ENCODE assay signal across 1 cellular context in the genomic region with DNA sequence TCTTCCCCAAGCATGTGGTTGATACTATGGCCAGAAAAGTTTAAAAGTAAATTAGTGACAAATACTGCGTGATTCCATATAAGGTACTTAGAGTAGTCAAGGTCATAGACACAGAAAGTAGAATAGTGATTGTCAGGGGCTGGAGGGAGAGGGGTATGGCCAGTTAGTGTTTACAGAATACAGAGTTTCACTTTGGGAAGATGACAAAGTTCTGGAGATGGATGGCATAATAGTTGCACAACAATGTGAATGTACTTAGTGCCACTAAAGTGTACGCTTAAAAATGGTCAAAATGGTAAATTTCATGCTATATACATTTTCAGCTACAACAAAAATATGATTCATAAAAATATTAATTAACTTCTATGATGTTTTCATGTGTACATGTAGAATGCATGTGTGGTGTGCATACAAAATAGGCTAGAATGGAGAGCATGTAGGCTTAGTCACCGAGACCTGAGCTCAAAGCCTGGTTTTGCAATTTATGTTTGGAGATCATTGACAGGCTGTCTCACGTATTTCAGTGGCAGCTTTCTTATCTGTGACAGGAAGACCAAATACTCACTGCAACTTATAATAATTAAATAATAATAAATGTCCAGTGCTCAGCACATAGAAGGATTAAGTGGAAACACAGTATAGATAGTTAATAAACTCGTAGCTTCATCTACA.
TF ChIP-seq lines count a peak whose summit lies in the region.

No MANE protein-coding gene starts in this region.

TF ChIP-seq in HepG2, 621 proteins besides CTCF, POLR2A, EP300 and RAD21 (continued from another document and continues in another):
- TF ChIP-seq, protein P1, sequence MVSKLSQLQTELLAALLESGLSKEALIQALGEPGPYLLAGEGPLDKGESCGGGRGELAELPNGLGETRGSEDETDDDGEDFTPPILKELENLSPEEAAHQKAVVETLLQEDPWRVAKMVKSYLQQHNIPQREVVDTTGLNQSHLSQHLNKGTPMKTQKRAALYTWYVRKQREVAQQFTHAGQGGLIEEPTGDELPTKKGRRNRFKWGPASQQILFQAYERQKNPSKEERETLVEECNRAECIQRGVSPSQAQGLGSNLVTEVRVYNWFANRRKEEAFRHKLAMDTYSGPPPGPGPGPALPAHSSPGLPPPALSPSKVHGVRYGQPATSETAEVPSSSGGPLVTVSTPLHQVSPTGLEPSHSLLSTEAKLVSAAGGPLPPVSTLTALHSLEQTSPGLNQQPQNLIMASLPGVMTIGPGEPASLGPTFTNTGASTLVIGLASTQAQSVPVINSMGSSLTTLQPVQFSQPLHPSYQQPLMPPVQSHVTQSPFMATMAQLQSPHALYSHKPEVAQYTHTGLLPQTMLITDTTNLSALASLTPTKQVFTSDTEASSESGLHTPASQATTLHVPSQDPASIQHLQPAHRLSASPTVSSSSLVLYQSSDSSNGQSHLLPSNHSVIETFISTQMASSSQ (IDR thresholded peaks at IDR 0.05; ENCODE audit: low read depth) = no peak
- TF ChIP-seq, protein P1 (CRISPR knock-in tag; IDR thresholded peaks at IDR 0.05; ENCODE audit: borderline replicate concordance) = no peak
- TF ChIP-seq ZKSCAN5 (CRISPR knock-in tag; IDR thresholded peaks at IDR 0.05) (no peak), ZBTB8A (CRISPR knock-in tag; IDR thresholded peaks at IDR 0.05; ENCODE audit: borderline replicate concordance, low read depth) (no peak), ZNF17 (CRISPR knock-in tag; IDR thresholded peaks at IDR 0.05) (no peak), ZNF83 (CRISPR knock-in tag; IDR thresholded peaks at IDR 0.05; ENCODE audit: borderline replicate concordance) (no peak), REXO4 (CRISPR knock-in tag; IDR thresholded peaks at IDR 0.05; ENCODE audit: borderline replicate concordance) (no peak), ZNF652 (CRISPR knock-in tag; IDR thresholded peaks at IDR 0.05; ENCODE audit: borderline replicate concordance, low read depth) (no peak), TBP (CRISPR knock-in tag; IDR thresholded peaks at IDR 0.05) (no peak), ZNF468 (CRISPR knock-in tag; IDR thresholded peaks at IDR 0.05) (no peak), NPAS2 (CRISPR knock-in tag; IDR thresholded peaks at IDR 0.05; ENCODE audit: borderline replicate concordance) (no peak), MBD4 (IDR thresholded peaks at IDR 0.05; ENCODE audit: borderline replicate concordance, low read length) (no peak), ZFX (CRISPR knock-in tag; IDR thresholded peaks at IDR 0.05; ENCODE audit: low read depth) (no peak), LCORL (IDR thresholded peaks at IDR 0.05) (peak; percentile 73), LCORL (CRISPR knock-in tag; IDR thresholded peaks at IDR 0.05) (peak; percentile 67), HDAC6 (IDR thresholded peaks at IDR 0.05; ENCODE audit: low read depth, low read length) (no peak), MED1 (CRISPR knock-in tag; IDR thresholded peaks at IDR 0.05) (peak; percentile 51), HNRNPK (IDR thresholded peaks at IDR 0.05; ENCODE audit: low read depth, low read length, poor library complexity, severe bottlenecking) (no peak), SAP130 (CRISPR knock-in tag; IDR thresholded peaks at IDR 0.05; ENCODE audit: low read depth) (peak; percentile 6; the same call in 1 of the 2 replicates), RBAK (CRISPR knock-in tag; IDR thresholded peaks at IDR 0.05) (no peak), MZF1 (CRISPR knock-in tag; IDR thresholded peaks at IDR 0.05; ENCODE audit: borderline replicate concordance) (no peak), ARNT (IDR thresholded peaks at IDR 0.05) (no peak), EHMT2 (IDR thresholded peaks at IDR 0.05; ENCODE audit: borderline replicate concordance, low read depth, low read length) (0 out of 2 replicates have a peak, but pooled peaks have one; percentile 73), SIN3B (IDR thresholded peaks at IDR 0.05; ENCODE audit: low read length) (no peak), TAF1 (CRISPR knock-in tag; IDR thresholded peaks at IDR 0.05) (no peak), FLYWCH1 (CRISPR knock-in tag; IDR thresholded peaks at IDR 0.05) (no peak), ZNF3 (CRISPR knock-in tag; IDR thresholded peaks at IDR 0.05) (0 out of 2 replicates have a peak, but pooled peaks have one; percentile 17), ZNF567 (CRISPR knock-in tag; IDR thresholded peaks at IDR 0.05; ENCODE audit: borderline replicate concordance) (no peak), NFYB (CRISPR knock-in tag; IDR thresholded peaks at IDR 0.05) (no peak), ZC3H4 (CRISPR knock-in tag; IDR thresholded peaks at IDR 0.05; ENCODE audit: borderline replicate concordance) (no peak), ZBTB7B (CRISPR knock-in tag; IDR thresholded peaks at IDR 0.05) (no peak), REPIN1 (CRISPR knock-in tag; IDR thresholded peaks at IDR 0.05; ENCODE audit: borderline replicate concordance, low read depth) (no peak), HMG20A (CRISPR knock-in tag; IDR thresholded peaks at IDR 0.05; ENCODE audit: borderline replicate concordance) (peak; percentile 63; the same call in 1 of the 2 replicates)
- TF ChIP-seq, protein P2, sequence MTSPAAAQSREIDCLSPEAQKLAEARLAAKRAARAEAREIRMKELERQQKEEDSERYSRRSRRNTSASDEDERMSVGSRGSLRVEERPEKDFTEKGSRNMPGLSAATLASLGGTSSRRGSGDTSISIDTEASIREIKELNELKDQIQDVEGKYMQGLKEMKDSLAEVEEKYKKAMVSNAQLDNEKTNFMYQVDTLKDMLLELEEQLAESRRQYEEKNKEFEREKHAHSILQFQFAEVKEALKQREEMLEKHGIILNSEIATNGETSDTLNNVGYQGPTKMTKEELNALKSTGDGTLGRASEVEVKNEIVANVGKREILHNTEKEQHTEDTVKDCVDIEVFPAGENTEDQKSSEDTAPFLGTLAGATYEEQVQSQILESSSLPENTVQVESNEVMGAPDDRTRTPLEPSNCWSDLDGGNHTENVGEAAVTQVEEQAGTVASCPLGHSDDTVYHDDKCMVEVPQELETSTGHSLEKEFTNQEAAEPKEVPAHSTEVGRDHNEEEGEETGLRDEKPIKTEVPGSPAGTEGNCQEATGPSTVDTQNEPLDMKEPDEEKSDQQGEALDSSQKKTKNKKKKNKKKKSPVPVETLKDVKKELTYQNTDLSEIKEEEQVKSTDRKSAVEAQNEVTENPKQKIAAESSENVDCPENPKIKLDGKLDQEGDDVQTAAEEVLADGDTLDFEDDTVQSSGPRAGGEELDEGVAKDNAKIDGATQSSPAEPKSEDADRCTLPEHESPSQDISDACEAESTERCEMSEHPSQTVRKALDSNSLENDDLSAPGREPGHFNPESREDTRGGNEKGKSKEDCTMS (CRISPR knock-in tag; conservative IDR thresholded peaks at IDR 0.05) = no peak
- TF ChIP-seq, protein P3, sequence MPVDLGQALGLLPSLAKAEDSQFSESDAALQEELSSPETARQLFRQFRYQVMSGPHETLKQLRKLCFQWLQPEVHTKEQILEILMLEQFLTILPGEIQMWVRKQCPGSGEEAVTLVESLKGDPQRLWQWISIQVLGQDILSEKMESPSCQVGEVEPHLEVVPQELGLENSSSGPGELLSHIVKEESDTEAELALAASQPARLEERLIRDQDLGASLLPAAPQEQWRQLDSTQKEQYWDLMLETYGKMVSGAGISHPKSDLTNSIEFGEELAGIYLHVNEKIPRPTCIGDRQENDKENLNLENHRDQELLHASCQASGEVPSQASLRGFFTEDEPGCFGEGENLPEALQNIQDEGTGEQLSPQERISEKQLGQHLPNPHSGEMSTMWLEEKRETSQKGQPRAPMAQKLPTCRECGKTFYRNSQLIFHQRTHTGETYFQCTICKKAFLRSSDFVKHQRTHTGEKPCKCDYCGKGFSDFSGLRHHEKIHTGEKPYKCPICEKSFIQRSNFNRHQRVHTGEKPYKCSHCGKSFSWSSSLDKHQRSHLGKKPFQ (CRISPR knock-in tag; IDR thresholded peaks at IDR 0.05; ENCODE audit: insufficient replicate concordance) = no peak
- TF ChIP-seq, protein P4, sequence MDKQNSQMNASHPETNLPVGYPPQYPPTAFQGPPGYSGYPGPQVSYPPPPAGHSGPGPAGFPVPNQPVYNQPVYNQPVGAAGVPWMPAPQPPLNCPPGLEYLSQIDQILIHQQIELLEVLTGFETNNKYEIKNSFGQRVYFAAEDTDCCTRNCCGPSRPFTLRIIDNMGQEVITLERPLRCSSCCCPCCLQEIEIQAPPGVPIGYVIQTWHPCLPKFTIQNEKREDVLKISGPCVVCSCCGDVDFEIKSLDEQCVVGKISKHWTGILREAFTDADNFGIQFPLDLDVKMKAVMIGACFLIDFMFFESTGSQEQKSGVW (CRISPR knock-in tag; IDR thresholded peaks at IDR 0.05; ENCODE audit: borderline replicate concordance) = no peak
- TF ChIP-seq, protein P5, sequence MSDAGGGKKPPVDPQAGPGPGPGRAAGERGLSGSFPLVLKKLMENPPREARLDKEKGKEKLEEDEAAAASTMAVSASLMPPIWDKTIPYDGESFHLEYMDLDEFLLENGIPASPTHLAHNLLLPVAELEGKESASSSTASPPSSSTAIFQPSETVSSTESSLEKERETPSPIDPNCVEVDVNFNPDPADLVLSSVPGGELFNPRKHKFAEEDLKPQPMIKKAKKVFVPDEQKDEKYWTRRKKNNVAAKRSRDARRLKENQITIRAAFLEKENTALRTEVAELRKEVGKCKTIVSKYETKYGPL (CRISPR knock-in tag; IDR thresholded peaks at IDR 0.05) = no peak
- TF ChIP-seq, protein P6, sequence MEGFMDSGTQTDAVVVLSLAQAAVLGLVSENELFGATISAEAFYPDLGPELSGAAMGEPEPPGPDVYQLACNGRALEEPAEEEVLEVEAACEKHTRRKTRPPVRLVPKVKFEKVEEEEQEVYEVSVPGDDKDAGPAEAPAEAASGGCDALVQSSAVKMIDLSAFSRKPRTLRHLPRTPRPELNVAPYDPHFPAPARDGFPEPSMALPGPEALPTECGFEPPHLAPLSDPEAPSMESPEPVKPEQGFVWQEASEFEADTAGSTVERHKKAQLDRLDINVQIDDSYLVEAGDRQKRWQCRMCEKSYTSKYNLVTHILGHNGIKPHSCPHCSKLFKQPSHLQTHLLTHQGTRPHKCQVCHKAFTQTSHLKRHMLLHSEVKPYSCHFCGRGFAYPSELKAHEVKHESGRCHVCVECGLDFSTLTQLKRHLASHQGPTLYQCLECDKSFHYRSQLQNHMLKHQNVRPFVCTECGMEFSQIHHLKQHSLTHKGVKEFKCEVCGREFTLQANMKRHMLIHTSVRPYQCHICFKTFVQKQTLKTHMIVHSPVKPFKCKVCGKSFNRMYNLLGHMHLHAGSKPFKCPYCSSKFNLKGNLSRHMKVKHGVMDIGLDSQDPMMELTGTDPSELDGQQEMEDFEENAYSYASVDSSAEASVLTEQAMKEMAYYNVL (CRISPR knock-in tag; IDR thresholded peaks at IDR 0.05; ENCODE audit: borderline replicate concordance) = no peak
- TF ChIP-seq, protein P7, sequence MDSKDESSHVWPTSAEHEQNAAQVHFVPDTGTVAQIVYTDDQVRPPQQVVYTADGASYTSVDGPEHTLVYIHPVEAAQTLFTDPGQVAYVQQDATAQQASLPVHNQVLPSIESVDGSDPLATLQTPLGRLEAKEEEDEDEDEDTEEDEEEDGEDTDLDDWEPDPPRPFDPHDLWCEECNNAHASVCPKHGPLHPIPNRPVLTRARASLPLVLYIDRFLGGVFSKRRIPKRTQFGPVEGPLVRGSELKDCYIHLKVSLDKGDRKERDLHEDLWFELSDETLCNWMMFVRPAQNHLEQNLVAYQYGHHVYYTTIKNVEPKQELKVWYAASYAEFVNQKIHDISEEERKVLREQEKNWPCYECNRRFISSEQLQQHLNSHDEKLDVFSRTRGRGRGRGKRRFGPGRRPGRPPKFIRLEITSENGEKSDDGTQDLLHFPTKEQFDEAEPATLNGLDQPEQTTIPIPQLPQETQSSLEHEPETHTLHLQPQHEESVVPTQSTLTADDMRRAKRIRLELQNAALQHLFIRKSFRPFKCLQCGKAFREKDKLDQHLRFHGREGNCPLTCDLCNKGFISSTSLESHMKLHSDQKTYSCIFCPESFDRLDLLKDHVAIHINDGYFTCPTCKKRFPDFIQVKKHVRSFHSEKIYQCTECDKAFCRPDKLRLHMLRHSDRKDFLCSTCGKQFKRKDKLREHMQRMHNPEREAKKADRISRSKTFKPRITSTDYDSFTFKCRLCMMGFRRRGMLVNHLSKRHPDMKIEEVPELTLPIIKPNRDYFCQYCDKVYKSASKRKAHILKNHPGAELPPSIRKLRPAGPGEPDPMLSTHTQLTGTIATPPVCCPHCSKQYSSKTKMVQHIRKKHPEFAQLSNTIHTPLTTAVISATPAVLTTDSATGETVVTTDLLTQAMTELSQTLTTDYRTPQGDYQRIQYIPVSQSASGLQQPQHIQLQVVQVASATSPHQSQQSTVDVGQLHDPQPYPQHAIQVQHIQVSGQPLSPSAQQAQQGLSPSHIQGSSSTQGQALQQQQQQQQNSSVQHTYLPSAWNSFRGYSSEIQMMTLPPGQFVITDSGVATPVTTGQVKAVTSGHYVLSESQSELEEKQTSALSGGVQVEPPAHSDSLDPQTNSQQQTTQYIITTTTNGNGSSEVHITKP (CRISPR knock-in tag; IDR thresholded peaks at IDR 0.05; ENCODE audit: low read depth) = no peak
